Comparison of ENCODE assay signal across 11 cellular contexts in genomic region chr10:117277675-117278074, GRCh38. TPM values are rescaled to one million over a fixed set of nuclear protein-coding genes. Genes with fewer than 3 reads are reported as not detected.
"Had no signal": no experiment of that assay in that cellular context is flagged by ENCODE, and none has a peak within 500 bp of the region (broad histone marks: within the 10 kb centered on the region; RNA-seq: fewer than 3 reads in every experiment).

No MANE protein-coding gene starts in this region.

- H3K9me3 ChIP-seq: HAP-1 had no signal

- FAIRE-seq: HepG2 had no signal

- H3K9me3 Mint-ChIP-seq: HFFc6, IgD-negative memory B cell had no signal

- H3K4me3 ChIP-seq: GM23248, HAP-1 had no signal

- H3K9ac ChIP-seq: GM23248 had no signal

- DNase-seq: GM23248, GOT3, H7, HFFc6, KG1 had no signal

- H3K27ac ChIP-seq: GM23248, HL-60 had no signal

- H3K4me1 ChIP-seq: HAP-1 had no signal

- H2AFZ ChIP-seq: GM23248 had no signal

- H3K27ac Mint-ChIP-seq: HFFc6, IgD-negative memory B cell had no signal

- H3K4me3 Mint-ChIP-seq: HFFc6, IgD-negative memory B cell had no signal

- H3K4me1 Mint-ChIP-seq: IgD-negative memory B cell had no signal

- ATAC-seq: HCT116, HepG2 had no signal

- H3K36me3 ChIP-seq: HAP-1 had no signal

RNA-seq across cellular contexts. Expression of gene SLC18A2, which starts 36.8 kb away (rescaled TPM):
- total RNA-seq: GM23248, HepG2, HFFc6, HT1080 had no signal
- polyA plus RNA-seq: HepG2 had no signal
